ENCODE assay signal across 11 cellular contexts in the genomic region with DNA sequence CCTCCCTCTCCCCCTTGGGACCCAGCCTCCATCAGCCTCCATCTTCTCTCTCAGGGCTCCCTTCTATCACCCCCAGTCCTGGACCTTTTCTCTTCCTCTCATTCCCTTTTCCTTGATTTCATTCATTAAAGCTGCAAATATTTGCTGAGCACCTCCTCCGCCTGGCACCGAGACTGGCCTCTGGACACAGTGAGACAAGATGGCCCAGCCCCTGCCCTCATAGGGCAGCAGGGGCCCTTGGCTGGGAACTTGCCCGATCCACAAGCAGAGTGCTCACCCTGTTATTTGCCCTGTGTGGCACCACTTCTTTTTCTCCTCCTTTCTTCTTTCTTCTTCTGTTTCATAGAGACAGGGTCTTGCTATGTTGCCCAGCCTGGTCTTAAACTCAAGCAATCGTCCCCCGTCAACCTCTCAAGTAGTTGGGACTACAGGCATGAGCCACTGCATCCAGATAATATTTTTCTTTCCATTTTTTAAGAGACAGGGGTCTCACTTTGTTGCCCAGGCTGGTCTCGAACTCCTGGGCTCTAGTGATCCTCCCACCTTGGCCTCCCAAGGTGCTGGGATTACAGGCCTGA. TPM values are rescaled to one million over a fixed set of nuclear protein-coding genes. Genes with fewer than 3 reads are reported as not detected.
DNase-seq lines count a peak whose midpoint lies in the region; ATAC-seq and TF ChIP-seq lines count a peak whose summit lies in the region.
"Had no signal": no experiment of that assay in that cellular context is flagged by ENCODE, and none has a peak within 500 bp of the region (broad histone marks: within the 10 kb centered on the region; RNA-seq: fewer than 3 reads in every experiment).

No MANE protein-coding gene starts in this region.

- H3K9ac ChIP-seq in IMR-90 (ENCODE audit: low read depth, low read length), result no peak overlapping the region

- 100% methylated on average over 5 of the region's 6 CpGs; no CpG with 5 or more reads in 1 of the 2 experiments for WGBS in IMR-90 (ENCODE audit: extremely low coverage in 2 of 2, insufficient read length in 1 of 2), 2 experiments
- 86 to 92% (median 88%) methylated on average over 6 of the region's 6 CpGs for WGBS in adrenal gland, 4 donors
- WGBS in tibial nerve, 2 donors, result 73% methylated on average over 6 of the region's 6 CpGs

- H3K23ac ChIP-seq in IMR-90 (ENCODE audit: low read depth, low read length), result no peak overlapping the region

- H2BK120ac ChIP-seq in IMR-90 (ENCODE audit: low read depth, low read length), result peak overlapping the region; percentile 10; the same call in 1 of the 2 replicates

- peak overlapping the region; percentile 53 to 85 (median 65) for H3K27ac Mint-ChIP-seq in immature natural killer cell

- no peaks in the 10 kb centered on the region for H3K36me3 ChIP-seq in IMR-90 (ENCODE audit: control insufficient read depth, insufficient read depth, low read length)
- no peaks in the 10 kb centered on the region for H3K36me3 ChIP-seq in adrenal gland (replicated peaks in 1 of 2)
- H3K36me3 ChIP-seq in H7 (replicated peaks; ENCODE audit: control insufficient read depth, insufficient read depth, low read length), result no peaks in the 10 kb centered on the region
- H3K36me3 ChIP-seq in tibial nerve, result no peaks in the 10 kb centered on the region

- peak overlapping the region; percentile 37; the same call in 1 of the 2 replicates for H2AK5ac ChIP-seq in IMR-90 (ENCODE audit: low read depth, low read length)

- H3K9me1 ChIP-seq in IMR-90 (ENCODE audit: insufficient read depth, low read length), result peaks cover 4% of the 10 kb centered on the region

- no peaks in the 10 kb centered on the region for H3K79me1 ChIP-seq in IMR-90 (ENCODE audit: low read depth in 1 of 2, low read length in 2 of 2)

- H3K4me2 ChIP-seq in IMR-90 (ENCODE audit: low read depth, low read length), result no peak overlapping the region

- in situ Hi-C loops in IMR-90 (cut with MboI; ENCODE audit: low sequenced_read_pairs), result no loop called here

- H3K14ac ChIP-seq in IMR-90 (replicated peaks; ENCODE audit: low read depth, low read length), result no peak overlapping the region

- H4K8ac ChIP-seq in IMR-90 (ENCODE audit: low read depth in 2 of 2, low read length in 2 of 2), result peak overlapping the region in 1 of 2 experiments; percentile 48; a peak in 1 of 4 replicates

- intact Hi-C loops in IMR-90 (cut with micrococcal nuclease) (no loop called here), adrenal gland (cut with DNase I) (loop anchor here in 1 of 2 donors (10.0 kb wide), 1 partner anchor 60 kb away; no protein-coding TSS in a partner anchor)

- H3K4me3 Mint-ChIP-seq in immature natural killer cell, result peak overlapping the region; percentile 2 to 71 (median 48)

- H3K4me1 Mint-ChIP-seq in immature natural killer cell, result peaks cover 54% of the 10 kb centered on the region in 2 donors

- no peak overlapping the region for H4K91ac ChIP-seq in IMR-90 (ENCODE audit: insufficient read depth, low read depth, low read length)

- ATAC-seq in IMR-90 (ENCODE audit: low read depth), result no peak

- no peaks in the 10 kb centered on the region for H3K36me3 Mint-ChIP-seq in immature natural killer cell

- POLR2A ChIA-PET in IMR-90 (lab: Charles Lee; ENCODE audit: unreplicated experiment), result no interaction called here

- no peaks in the 10 kb centered on the region for H3K9me3 Mint-ChIP-seq in immature natural killer cell

- H2BK20ac ChIP-seq in IMR-90 (ENCODE audit: low read depth, low read length), result no peak overlapping the region

- TF ChIP-seq CTCF in IMR-90 (conservative IDR thresholded peaks at IDR 0.05; ENCODE audit: low read depth, low read length) (no peak), adrenal gland (IDR thresholded peaks at IDR 0.05) (no peak), tibial nerve (IDR thresholded peaks at IDR 0.05) (no peak)

- DNase-seq in IMR-90, result no peak
- DNase-seq in adrenal gland, result no peak
- DNase-seq in immature natural killer cell, result no peak
- DNase-seq in H7, result no peak
- DNase-seq in NCI-H446 (lab: John Stamatoyannopoulos, UW), result no peak
- DNase-seq in NCI-H82 treated with DMSO at 0.1 percent for 48 hours (lab: John Stamatoyannopoulos, UW; ENCODE audit: unreplicated experiment), result no peak
- no peak for DNase-seq in tibial nerve (ENCODE audit: low spot score in 2 of 2)
- DNase-seq: DMS79, hippocampal formation, NCI-H1694 treated with DMSO at 0.1 percent for 48 hours had no signal

- H3K4me1 ChIP-seq in IMR-90 (ENCODE audit: control insufficient read depth, insufficient read depth, low read length) (peaks cover 3% of the 10 kb centered on the region; the same call in 1 of the 2 replicates), adrenal gland (replicated peaks in 1 of 2) (peaks cover 4 to 5% of the 10 kb centered on the region in 2 donors), tibial nerve (peaks cover 0 to 22% (median 3%) of the 10 kb centered on the region in 4 donors)

- no peak overlapping the region for H2BK15ac ChIP-seq in IMR-90 (ENCODE audit: low read depth, low read length)

- H2BK5ac ChIP-seq in IMR-90 (ENCODE audit: low read depth, low read length, poor library complexity, severe bottlenecking), result no peak overlapping the region

- H2AFZ ChIP-seq in IMR-90 (replicated peaks; ENCODE audit: low read length, poor library complexity), result no peak overlapping the region

- no peak for TF ChIP-seq EP300 in tibial nerve (IDR thresholded peaks at IDR 0.05)

- dilution Hi-C loops in IMR-90 (cut with HindIII; ENCODE audit: low sequenced_read_pairs, unreplicated experiment), result no loop called here

- no peak overlapping the region for H4K5ac ChIP-seq in IMR-90 (ENCODE audit: low read depth, low read length)

- H3K27me3 Mint-ChIP-seq in immature natural killer cell (ENCODE audit: low read depth in 3 of 3), result peaks cover 0 to 4% (median 2%) of the 10 kb centered on the region in 3 donors

- H3K56ac ChIP-seq in IMR-90 (ENCODE audit: extremely low read depth, insufficient read depth, low read length), result no peak overlapping the region

- BruUV-seq in IMR-90 (replicated peaks; lab: Mats Ljungman, UMichigan), result no TSS peak

- H3K9me3 ChIP-seq in IMR-90 (ENCODE audit: control insufficient read depth, insufficient read depth, low read length) (no peaks in the 10 kb centered on the region), adrenal gland (replicated peaks in 1 of 3) (no peaks in the 10 kb centered on the region), tibial nerve (no peaks in the 10 kb centered on the region)

- no peaks in the 10 kb centered on the region for H4K20me1 ChIP-seq in IMR-90 (ENCODE audit: insufficient read depth, low read length)

- H3K27me3 ChIP-seq in IMR-90 (ENCODE audit: control insufficient read depth, insufficient read depth, low read length) (no peaks in the 10 kb centered on the region; the same call in none of the 2 replicates), adrenal gland (no peaks in the 10 kb centered on the region), H7 (ENCODE audit: control insufficient read depth, insufficient read depth, low read length) (no peaks in the 10 kb centered on the region), tibial nerve (no peaks in the 10 kb centered on the region)

- no peak for TF ChIP-seq POLR2A in IMR-90 (IDR thresholded peaks at IDR 0.05; ENCODE audit: low read depth, low read length)
- TF ChIP-seq POLR2A in adrenal gland (IDR thresholded peaks at IDR 0.05), result no peak
- TF ChIP-seq POLR2A in tibial nerve (IDR thresholded peaks at IDR 0.05), result no peak

- H3K27ac ChIP-seq in IMR-90 (ENCODE audit: insufficient read depth, low read length) (no peak overlapping the region), adrenal gland (peak overlapping the region in 3 of 5 donors; percentile 19 to 53 (median 50)), skin epidermis (peak overlapping the region in 16 of 21 experiments; percentile 6 to 76 (median 63)), tibial nerve (peak overlapping the region in 2 of 4 donors; percentile 56 to 70)

- CTCF ChIA-PET in IMR-90 (lab: Yijun Ruan, JAX), result no interaction called here

- H3K4ac ChIP-seq in IMR-90 (ENCODE audit: low read depth, low read length), result 0 out of 2 replicates have a peak overlapping the region, but pooled peaks have one; percentile 15

- TF ChIP-seq RAD21 in IMR-90 (IDR thresholded peaks at IDR 0.05; ENCODE audit: low read length), result no peak

- peak overlapping the region; percentile 46 for H2AK9ac ChIP-seq in IMR-90 (replicated peaks; ENCODE audit: low read depth, low read length, poor library complexity)

- H3K4me3 ChIP-seq in IMR-90 (ENCODE audit: insufficient read depth, low read depth, low read length) (no peak overlapping the region), adrenal gland (no peak overlapping the region), skin epidermis (no peak overlapping the region), H7 (ENCODE audit: insufficient read depth, low read depth, low read length) (no peak overlapping the region), tibial nerve (no peak overlapping the region)

- no peak overlapping the region for H3K18ac ChIP-seq in IMR-90 (ENCODE audit: low read depth, low read length)

TF ChIP-seq in IMR-90, 13 proteins besides CTCF, POLR2A, EP300 and RAD21 (continues in another document):
- TF ChIP-seq MAZ (IDR thresholded peaks at IDR 0.05; ENCODE audit: borderline replicate concordance, low read depth, low read length) (no peak), USF2 (IDR thresholded peaks at IDR 0.05; ENCODE audit: low read depth, low read length) (no peak), RCOR1 (IDR thresholded peaks at IDR 0.05; ENCODE audit: insufficient replicate concordance, low read length) (no peak), CEBPB (IDR thresholded peaks at IDR 0.05; ENCODE audit: low read depth, low read length) (no peak), MXI1 (IDR thresholded peaks at IDR 0.05; ENCODE audit: borderline replicate concordance, low read depth, low read length) (no peak), CHD1 (IDR thresholded peaks at IDR 0.05; ENCODE audit: low read depth, low read length) (no peak), FOS (IDR thresholded peaks at IDR 0.05; ENCODE audit: low read depth, low read length) (no peak), SMC3 (IDR thresholded peaks at IDR 0.05; ENCODE audit: low read depth, low read length) (no peak)

RNA-seq across cellular contexts. Expression of gene IER5L, which starts 47.2 kb away (rescaled TPM):
- 12.5 and 14.4 TPM in 2 replicates for total RNA-seq in IMR-90 (2012; rRNA removed)
- 13.4 and 21.0 TPM in 2 replicates for polyA plus RNA-seq in IMR-90 (2012; rRNA removed)
- 12.4 and 35.8 TPM in 2 replicates for polyA plus RNA-seq in IMR-90 (2012; cell fraction: cytosol; rRNA removed)
- 13.1 and 28.4 TPM in 2 replicates for polyA plus RNA-seq in IMR-90 (2012; cell fraction: nucleus; rRNA removed; ENCODE audit: low replicate concordance)
- total RNA-seq in adrenal gland, result 10 to 100 TPM; 10.9 to 47.6 (median 18.6) TPM
- polyA plus RNA-seq in adrenal gland, result 100 to 1,000 TPM in 1 of 3 donors, 10 to 100 TPM in 1, under 1 TPM in 1; 0.46 to 168 (median 64.5) TPM
- polyA plus RNA-seq in immature natural killer cell, result 1 to 10 TPM in 1 of 3 donors, under 1 TPM in 2; 0.15 to 1.1 (median 0.16) TPM
- 11.1 and 13.3 TPM in 2 replicates for total RNA-seq in H7 (2014; rRNA removed; shearing (Covaris generic))
- 10 to 100 TPM; 13.0 to 31.5 (median 25.3) TPM for total RNA-seq in tibial nerve
